1 cellular context compared by ENCODE assay signal in the genomic region with DNA sequence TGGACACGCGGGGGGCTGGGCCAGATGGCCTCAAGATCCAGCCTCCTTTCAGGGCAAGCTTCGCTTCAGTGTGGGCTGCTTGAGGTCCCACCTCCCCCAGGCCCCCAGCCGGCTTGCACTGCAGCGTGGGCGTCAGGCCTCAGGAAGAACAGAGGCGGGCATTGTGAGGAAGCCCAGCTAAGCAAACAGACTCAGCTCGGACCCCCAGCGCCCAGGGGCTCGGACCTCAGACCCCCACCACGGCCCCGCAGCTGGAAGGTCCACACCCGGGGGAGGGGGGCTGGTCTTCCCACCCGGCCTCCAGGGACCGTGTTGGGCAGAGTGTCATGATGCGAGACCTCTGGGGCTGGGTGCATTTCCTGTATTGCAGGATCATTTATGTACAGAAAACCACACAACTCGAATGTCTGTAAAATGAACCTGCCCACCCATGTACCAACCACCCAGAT.
TF ChIP-seq lines count a peak whose summit lies in the region.

No MANE protein-coding gene starts in this region.

TF ChIP-seq in SK-N-SH, 30 proteins besides CTCF, POLR2A, EP300 and RAD21 (continued from another document):
- TF ChIP-seq, protein P1, sequence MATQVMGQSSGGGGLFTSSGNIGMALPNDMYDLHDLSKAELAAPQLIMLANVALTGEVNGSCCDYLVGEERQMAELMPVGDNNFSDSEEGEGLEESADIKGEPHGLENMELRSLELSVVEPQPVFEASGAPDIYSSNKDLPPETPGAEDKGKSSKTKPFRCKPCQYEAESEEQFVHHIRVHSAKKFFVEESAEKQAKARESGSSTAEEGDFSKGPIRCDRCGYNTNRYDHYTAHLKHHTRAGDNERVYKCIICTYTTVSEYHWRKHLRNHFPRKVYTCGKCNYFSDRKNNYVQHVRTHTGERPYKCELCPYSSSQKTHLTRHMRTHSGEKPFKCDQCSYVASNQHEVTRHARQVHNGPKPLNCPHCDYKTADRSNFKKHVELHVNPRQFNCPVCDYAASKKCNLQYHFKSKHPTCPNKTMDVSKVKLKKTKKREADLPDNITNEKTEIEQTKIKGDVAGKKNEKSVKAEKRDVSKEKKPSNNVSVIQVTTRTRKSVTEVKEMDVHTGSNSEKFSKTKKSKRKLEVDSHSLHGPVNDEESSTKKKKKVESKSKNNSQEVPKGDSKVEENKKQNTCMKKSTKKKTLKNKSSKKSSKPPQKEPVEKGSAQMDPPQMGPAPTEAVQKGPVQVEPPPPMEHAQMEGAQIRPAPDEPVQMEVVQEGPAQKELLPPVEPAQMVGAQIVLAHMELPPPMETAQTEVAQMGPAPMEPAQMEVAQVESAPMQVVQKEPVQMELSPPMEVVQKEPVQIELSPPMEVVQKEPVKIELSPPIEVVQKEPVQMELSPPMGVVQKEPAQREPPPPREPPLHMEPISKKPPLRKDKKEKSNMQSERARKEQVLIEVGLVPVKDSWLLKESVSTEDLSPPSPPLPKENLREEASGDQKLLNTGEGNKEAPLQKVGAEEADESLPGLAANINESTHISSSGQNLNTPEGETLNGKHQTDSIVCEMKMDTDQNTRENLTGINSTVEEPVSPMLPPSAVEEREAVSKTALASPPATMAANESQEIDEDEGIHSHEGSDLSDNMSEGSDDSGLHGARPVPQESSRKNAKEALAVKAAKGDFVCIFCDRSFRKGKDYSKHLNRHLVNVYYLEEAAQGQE (IDR thresholded peaks at IDR 0.05; ENCODE audit: low read depth, low read length) = no peak
- TF ChIP-seq NRF1 (IDR thresholded peaks at IDR 0.05; ENCODE audit: low read depth, low read length) (no peak), MAX (IDR thresholded peaks at IDR 0.05; ENCODE audit: low read depth) (no peak)
